Comparison of ENCODE assay signal across 8 cellular contexts in the genomic region with DNA sequence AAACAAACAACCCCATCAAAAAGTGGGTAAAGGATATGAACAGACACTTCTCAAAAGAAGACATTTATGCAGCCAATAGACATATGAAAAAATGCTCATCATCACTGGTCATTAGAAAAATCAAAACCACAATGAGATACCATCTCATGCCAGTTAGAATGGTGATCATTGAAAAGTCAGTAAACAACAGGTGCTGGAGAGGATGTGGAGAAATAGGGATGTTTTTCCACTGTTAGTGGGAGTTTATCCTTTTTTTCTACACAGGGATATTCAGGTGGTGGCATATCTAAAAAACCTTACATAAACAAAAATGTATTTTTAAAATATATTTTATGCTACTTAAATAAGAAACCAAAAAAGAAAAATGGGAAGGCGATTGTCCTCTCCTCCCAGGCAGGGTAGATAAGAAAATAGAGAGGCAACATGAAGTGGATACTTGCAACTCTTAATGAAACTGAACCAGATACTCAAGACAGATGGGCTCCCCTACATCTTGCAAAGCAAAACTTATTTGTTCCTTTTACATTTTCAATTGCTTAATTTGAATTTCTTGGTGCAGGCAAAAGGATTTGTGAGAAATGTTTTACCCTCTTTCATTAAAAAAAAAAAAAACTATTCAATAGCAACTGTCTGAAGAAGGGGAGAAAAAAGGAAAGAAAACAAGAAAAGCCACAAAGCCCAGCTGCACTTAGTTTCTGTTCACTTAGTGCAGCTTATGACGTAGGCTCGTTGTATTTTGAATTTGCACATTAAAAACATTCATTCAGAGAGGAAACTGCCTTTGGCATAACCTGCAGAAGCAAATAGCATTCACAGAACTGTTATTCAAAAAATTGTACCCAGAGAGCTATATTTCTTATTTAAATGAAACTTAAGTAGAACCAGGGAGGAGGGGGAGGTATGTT. TPM values are rescaled to one million over a fixed set of nuclear protein-coding genes. Genes with fewer than 3 reads are reported as not detected.
A peak's percentile ranks its signal among the peaks of the same experiment; 100 is the strongest.
DNase-seq lines count a peak whose midpoint lies in the region; ATAC-seq, FAIRE-seq and TF ChIP-seq lines count a peak whose summit lies in the region.

No MANE protein-coding gene starts in this region.

- in situ Hi-C loops in HepG2 (cut with HindIII; ENCODE audit: extremely low pct_ligation_motif_present, low pct_unique_long_range_greater_than_20kb), result no loop called here

- no peaks in the 10 kb centered on the region for H3K79me2 ChIP-seq in HepG2 (ENCODE audit: insufficient read depth, low read length)

- H3K36me3 ChIP-seq in right lobe of liver (no peaks in the 10 kb centered on the region), HepG2 (replicated peaks in 1 of 2; ENCODE audit: control insufficient read depth in 1 of 2, insufficient read depth in 2 of 2, low read length in 2 of 2) (no peaks in the 10 kb centered on the region), left lung (no peaks in the 10 kb centered on the region)

- ATAC-seq in right lobe of liver (peak in 2 of 4 donors; percentile 34 to 43), HepG2 (no peak), HG03066 (IDR thresholded peaks at IDR 0.05; ENCODE audit: low read depth, unreplicated experiment) (peak; percentile 84), left lung (peak; percentile 49)

- H3K9me3 ChIP-seq in right lobe of liver (no peaks in the 10 kb centered on the region), HepG2 (ENCODE audit: low read length) (no peaks in the 10 kb centered on the region), left lung (no peaks in the 10 kb centered on the region)

- TF ChIP-seq EP300 in HepG2 (IDR thresholded peaks at IDR 0.05; ENCODE audit: low read depth in 2 of 2, low read length in 2 of 2) (no peak), HepG2 (CRISPR knock-in tag; IDR thresholded peaks at IDR 0.05; ENCODE audit: borderline replicate concordance) (no peak)

- no peak for FAIRE-seq in HepG2 (lab: Jason Lieb, UNC)

- H3K4me2 ChIP-seq in HepG2 (ENCODE audit: low read depth, low read length), result no peak overlapping the region

- TF ChIP-seq RAD21 in HepG2 (CRISPR knock-in tag; IDR thresholded peaks at IDR 0.05), result no peak

- intact Hi-C loops in right lobe of liver (cut with DNase I) (no loop called here), HepG2 (cut with micrococcal nuclease; ENCODE audit: unreplicated experiment) (no loop called here), left lung (cut with DNase I) (no loop called here)

- CTCF ChIA-PET in HepG2 (lab: Yijun Ruan, JAX; ENCODE audit: low intra/inter-chr PET ratio, low total read pairs), result no interaction called here

- peaks cover 58% of the 10 kb centered on the region for H3K4me1 Mint-ChIP-seq in T-helper 2 cell treated with Interferon-gamma antibody and Interleukin-4, amounts not matched to agents 5 μg/mL and 100 μg/mL, for 36 hours (ENCODE audit: low read depth)

- H3K36me3 Mint-ChIP-seq in T-helper 2 cell treated with Interferon-gamma antibody and Interleukin-4, amounts not matched to agents 5 μg/mL and 100 μg/mL, for 36 hours (ENCODE audit: low read depth), result peaks cover 5% of the 10 kb centered on the region

- no peaks in the 10 kb centered on the region for H3K27me3 Mint-ChIP-seq in T-helper 2 cell treated with Interferon-gamma antibody and Interleukin-4, amounts not matched to agents 5 μg/mL and 100 μg/mL, for 36 hours (ENCODE audit: low read depth)

- H3K4me1 ChIP-seq in right lobe of liver (no peaks in the 10 kb centered on the region), HepG2 (ENCODE audit: insufficient read depth, low read length) (peaks cover 5% of the 10 kb centered on the region), left lung (peaks cover 8 to 11% of the 10 kb centered on the region in 2 donors)

- POLR2A ChIA-PET in HepG2 (lab: Yijun Ruan, JAX), result no interaction called here

- H4K20me1 ChIP-seq in HepG2 (ENCODE audit: insufficient read depth, low read length), result no peaks in the 10 kb centered on the region; the same call in 1 of the 2 replicates

- H2AFZ ChIP-seq in HepG2 (ENCODE audit: low read length), result no peak overlapping the region

- H3K9me3 Mint-ChIP-seq in T-helper 2 cell treated with Interferon-gamma antibody and Interleukin-4, amounts not matched to agents 5 μg/mL and 100 μg/mL, for 36 hours, result peaks cover 9% of the 10 kb centered on the region

- BruUV-seq in HepG2 (replicated peaks; lab: Mats Ljungman, UMichigan), result no TSS peak

- peak overlapping the region; percentile 69 for H3K4me3 Mint-ChIP-seq in T-helper 2 cell treated with Interferon-gamma antibody and Interleukin-4, amounts not matched to agents 5 μg/mL and 100 μg/mL, for 36 hours

- peak overlapping the region; percentile 91 for H3K27ac Mint-ChIP-seq in T-helper 2 cell treated with Interferon-gamma antibody and Interleukin-4, amounts not matched to agents 5 μg/mL and 100 μg/mL, for 36 hours

- DNase-seq in right lobe of liver (no peak), HepG2 (ENCODE audit: low spot score) (no peak), left lung (no peak), CD1c-positive myeloid dendritic cell (ENCODE audit: extremely low spot score) (no peak), hepatic stellate cell (ENCODE audit: low spot score) (no peak), NCI-H1694 treated with DMSO at 0.1 percent for 48 hours (lab: John Stamatoyannopoulos, UW) (no peak)
- DNase-seq in T-helper 2 cell treated with Interferon-gamma antibody and Interleukin-4, amounts not matched to agents 5 μg/mL and 100 μg/mL, for 36 hours (ENCODE audit: low spot score), result no peak

- 68% methylated on average over 3 of the region's 3 CpGs for WGBS in right lobe of liver (ENCODE audit: insufficient coverage, low coverage, low lambda C conversion rate, missing lambda C conversion rate)
- WGBS in HepG2 (ENCODE audit: low lambda C conversion rate), result 46% methylated on average over 3 of the region's 3 CpGs

- peak; percentile 28 for TF ChIP-seq POLR2A in right lobe of liver (IDR thresholded peaks at IDR 0.05)
- no peak for TF ChIP-seq POLR2A in HepG2 (IDR thresholded peaks at IDR 0.05; ENCODE audit: insufficient read depth in 1 of 2, low read depth in 2 of 2, low read length in 2 of 2)

- no peak overlapping the region for H3K9ac ChIP-seq in HepG2 (ENCODE audit: insufficient read depth, low read depth, low read length)

- H3K27ac ChIP-seq in right lobe of liver (no peak overlapping the region), HepG2 (ENCODE audit: extremely low read length, insufficient read depth, low read length) (no peak overlapping the region), left lung (peak overlapping the region; percentile 48 to 86)

- no peak for TF ChIP-seq CTCF in right lobe of liver (IDR thresholded peaks at IDR 0.05)
- TF ChIP-seq CTCF in HepG2 (CRISPR knock-in tag; IDR thresholded peaks at IDR 0.05), result no peak
- no peak for TF ChIP-seq CTCF in left lung (IDR thresholded peaks at IDR 0.05)

- H3K4me3 ChIP-seq in right lobe of liver (no peak overlapping the region), HepG2 (replicated peaks in 1 of 3; ENCODE audit: insufficient read depth in 1 of 3, low read depth in 2 of 3, low read length in 3 of 3) (no peak overlapping the region), left lung (no peak overlapping the region)

- H3K27me3 ChIP-seq in right lobe of liver (no peaks in the 10 kb centered on the region), HepG2 (ENCODE audit: control insufficient read depth in 1 of 2, insufficient read depth in 2 of 2, low read length in 2 of 2) (no peaks in the 10 kb centered on the region), left lung (no peaks in the 10 kb centered on the region)

TF ChIP-seq in HepG2, 621 proteins besides CTCF, POLR2A, EP300 and RAD21:
- no peak for TF ChIP-seq ZZZ3 (CRISPR knock-in tag; IDR thresholded peaks at IDR 0.05; ENCODE audit: borderline replicate concordance)

RNA-seq across cellular contexts. Expression of gene RGS1, which starts 36.9 kb away (rescaled TPM):
- total RNA-seq in right lobe of liver (10 to 100 TPM in 3 of 6 experiments, 1 to 10 TPM in 3; 2.6 to 29.8 (median 9.5) TPM), HepG2 (2016; rRNA removed; fragmentation: Illumina TruSeq; extraction: Trizol) (not detected in 2 replicates), left lung (10 to 100 TPM in 1 of 2 donors, 1 to 10 TPM in 1; 7.9 to 32.3 TPM)
- total RNA-seq in HepG2 (2016; cell fraction: cytosol; rRNA removed; fragmentation: Illumina TruSeq; extraction: Trizol; ENCODE audit: low read depth), result not detected in 2 replicates
- total RNA-seq in HepG2 (2016; cell fraction: insoluble cytoplasmic fraction; rRNA removed; fragmentation: Illumina TruSeq; extraction: Trizol), result not detected in 2 replicates
- not detected in 2 replicates for total RNA-seq in HepG2 (2016; cell fraction: membrane; rRNA removed; fragmentation: Illumina TruSeq; extraction: Trizol)
- total RNA-seq in HepG2 (2016; cell fraction: nucleus; rRNA removed; fragmentation: Illumina TruSeq; extraction: Trizol), result not detected in 2 replicates
- polyA plus RNA-seq in HepG2 (2011; rRNA removed), result not detected in 2 replicates
- 0.03 TPM in 1 of 2 replicates, not detected in the other for polyA plus RNA-seq in HepG2 (2011; cell fraction: cytosol; rRNA removed)
- polyA plus RNA-seq in HepG2 (2011; cell fraction: nucleus; rRNA removed), result not detected in 2 replicates
- polyA plus RNA-seq in HepG2 (2012), result not detected in 2 replicates
- not detected in 2 replicates for polyA plus RNA-seq in HepG2 (2016; cell fraction: cytosol; fragmentation: Illumina TruSeq; extraction: Trizol; ENCODE audit: low read depth)
- polyA plus RNA-seq in HepG2 (2016; cell fraction: insoluble cytoplasmic fraction; fragmentation: Illumina TruSeq; extraction: Trizol; ENCODE audit: low read depth), result not detected in 2 replicates
- not detected in 2 replicates for polyA plus RNA-seq in HepG2 (2016; cell fraction: membrane; fragmentation: Illumina TruSeq; extraction: Trizol; ENCODE audit: low read depth)
- not detected in 2 replicates for polyA plus RNA-seq in HepG2 (2016; cell fraction: nucleus; fragmentation: Illumina TruSeq; extraction: Trizol; ENCODE audit: insufficient read depth, low read depth)
- polyA minus RNA-seq in HepG2 (2011; rRNA and poly(A)+ RNA removed; ENCODE audit: low replicate concordance), result not detected in 2 replicates
- polyA minus RNA-seq in HepG2 (2011; cell fraction: cytosol; rRNA and poly(A)+ RNA removed), result not detected in 2 replicates
- 0.90 TPM in 1 of 2 replicates, not detected in the other for polyA minus RNA-seq in HepG2 (2011; cell fraction: nucleus; rRNA and poly(A)+ RNA removed)

Comparison
In these comparisons a context has a peak if more than half of its experiments do, and no peak if none do; other contexts are left out.
1. H3K27ac ChIP-seq: peak in left lung (2 of 2); none in right lobe of liver (0 of 3) and HepG2 (single experiment).